9 cellular contexts compared by ENCODE assay signal in the genomic region with DNA sequence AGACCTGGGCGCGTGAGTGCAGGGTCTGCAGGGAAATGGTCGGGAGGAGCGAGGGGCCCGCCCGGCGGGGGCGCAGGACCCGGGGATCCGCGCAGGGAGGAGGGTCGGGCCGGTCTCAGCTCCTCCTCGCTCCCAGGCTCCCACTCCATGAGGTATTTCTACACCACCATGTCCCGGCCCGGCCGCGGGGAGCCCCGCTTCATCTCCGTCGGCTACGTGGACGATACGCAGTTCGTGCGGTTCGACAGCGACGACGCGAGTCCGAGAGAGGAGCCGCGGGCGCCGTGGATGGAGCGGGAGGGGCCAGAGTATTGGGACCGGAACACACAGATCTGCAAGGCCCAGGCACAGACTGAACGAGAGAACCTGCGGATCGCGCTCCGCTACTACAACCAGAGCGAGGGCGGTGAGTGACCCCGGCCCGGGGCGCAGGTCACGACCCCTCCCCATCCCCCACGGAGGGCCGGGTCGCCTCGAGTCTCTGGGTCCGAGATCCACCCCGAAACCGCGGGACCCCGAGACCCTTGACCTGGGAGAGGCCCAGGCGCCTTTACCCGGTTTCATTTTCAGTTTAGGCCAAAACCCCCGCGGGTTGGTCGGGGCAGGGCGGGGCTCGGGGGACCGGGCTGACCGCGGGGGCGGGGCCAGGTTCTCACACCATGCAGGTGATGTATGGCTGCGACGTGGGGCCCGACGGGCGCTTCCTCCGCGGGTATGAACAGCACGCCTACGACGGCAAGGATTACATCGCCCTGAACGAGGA. TPM values are rescaled to one million over a fixed set of nuclear protein-coding genes. Genes with fewer than 3 reads are reported as not detected.
A peak's percentile ranks its signal among the peaks of the same experiment; 100 is the strongest.
DNase-seq lines count a peak whose midpoint lies in the region; ATAC-seq and TF ChIP-seq lines count a peak whose summit lies in the region.
"Had no signal": no experiment of that assay in that cellular context is flagged by ENCODE, and none has a peak within 500 bp of the region (broad histone marks: within the 10 kb centered on the region; RNA-seq: fewer than 3 reads in every experiment).

No MANE protein-coding gene starts in this region.

- peak; percentile 45 for DNase-seq in DMS 273 (lab: John Stamatoyannopoulos, UW; ENCODE audit: unreplicated experiment)
- no peak for DNase-seq in DMS 273 treated with DMSO at 0.1 percent for 48 hours (lab: John Stamatoyannopoulos, UW)
- peak; percentile 89 for DNase-seq in OCI-M1 (lab: John Stamatoyannopoulos, UW)
- DNase-seq in activated gamma-delta T cell treated with Interleukin-2 at 50 U/mL for 16 hours: peak; percentile 80
- peak in 33 of 56 donors; percentile 3 to 63 (median 30) for DNase-seq in nucleus accumbens (lab: John Stamatoyannopoulos, UW)
- DNase-seq in suprapubic skin (ENCODE audit: low spot score in 2 of 2): peak; percentile 90 to 93

- ATAC-seq in HG02678 (IDR thresholded peaks at IDR 0.05; ENCODE audit: unreplicated experiment) (peak; percentile 73), gastroesophageal sphincter (peak; percentile 89)

- H3K4me1 ChIP-seq in gastroesophageal sphincter: peaks cover 0 to 3% (median 0%) of the 10 kb centered on the region in 3 donors
- no peaks in the 10 kb centered on the region for H3K4me1 ChIP-seq in suprapubic skin

- H3K36me3 ChIP-seq in gastroesophageal sphincter (no peaks in the 10 kb centered on the region), suprapubic skin (no peaks in the 10 kb centered on the region)

- TF ChIP-seq POLR2A in gastroesophageal sphincter (IDR thresholded peaks at IDR 0.05): no peak
- no peak for TF ChIP-seq POLR2A in suprapubic skin (IDR thresholded peaks at IDR 0.05)

- peak overlapping the region in 3 of 4 donors; percentile 71 to 97 (median 83) for H3K27ac ChIP-seq in gastroesophageal sphincter
- H3K27ac ChIP-seq in suprapubic skin: peak overlapping the region; percentile 80
- H3K27ac ChIP-seq: 22Rv1 had no signal

- no peak for TF ChIP-seq EP300 in gastroesophageal sphincter (IDR thresholded peaks at IDR 0.05)
- no peak for TF ChIP-seq EP300 in suprapubic skin (IDR thresholded peaks at IDR 0.05)

- TF ChIP-seq CTCF in gastroesophageal sphincter (IDR thresholded peaks at IDR 0.05): no peak
- no peak for TF ChIP-seq CTCF in suprapubic skin (IDR thresholded peaks at IDR 0.05)

- WGBS in gastroesophageal sphincter (ENCODE audit: low coverage in 1 of 2), 2 donors: no CpG with 5 or more reads among the region's 81 CpGs
- WGBS in suprapubic skin: no CpG with 5 or more reads among the region's 81 CpGs

- H3K9me3 ChIP-seq in gastroesophageal sphincter (no peaks in the 10 kb centered on the region), suprapubic skin (no peaks in the 10 kb centered on the region)

- peak overlapping the region; percentile 58 to 65 for H3K4me3 ChIP-seq in gastroesophageal sphincter
- H3K4me3 ChIP-seq in suprapubic skin: peak overlapping the region; percentile 53

- H3K27me3 ChIP-seq in gastroesophageal sphincter (no peaks in the 10 kb centered on the region), suprapubic skin (no peaks in the 10 kb centered on the region)

RNA-seq across cellular contexts. Expression of a gene that starts 54.3 kb away (rescaled TPM):
- total RNA-seq in gastroesophageal sphincter: 100 to 1,000 TPM; 281 to 626 (median 424) TPM
- total RNA-seq in suprapubic skin: 100 to 1,000 TPM; 455 to 546 (median 499) TPM
